Comparison of ENCODE assay signal across 40 cellular contexts in the genomic region with DNA sequence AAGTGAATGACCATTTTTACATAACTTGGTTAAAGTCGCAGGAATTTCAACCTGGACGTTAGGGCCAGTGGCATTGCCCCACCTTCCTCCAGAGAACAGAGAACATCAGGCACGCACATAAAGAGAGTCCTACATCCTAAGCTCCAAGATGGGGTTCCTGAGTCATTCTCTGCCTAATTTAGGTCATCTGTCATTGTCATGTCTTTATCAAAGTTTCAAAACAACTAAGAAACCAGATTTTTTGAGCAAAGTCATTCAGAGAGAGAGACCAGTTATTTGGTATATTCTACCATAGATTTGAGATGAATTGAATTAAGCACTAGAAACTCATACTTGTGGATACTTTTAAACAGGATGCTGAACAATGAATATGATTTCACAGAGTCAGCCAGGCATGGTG.
"Had no signal": no experiment of that assay in that cellular context is flagged by ENCODE, and none has a peak within 500 bp of the region (broad histone marks: within the 10 kb centered on the region; RNA-seq: fewer than 3 reads in every experiment).

No MANE protein-coding gene starts in this region.

- H3K36me3 ChIP-seq: adrenal gland, brain microvascular endothelial cell, breast epithelium had no signal

- H3K27ac ChIP-seq: adrenal gland, body of pancreas, brain microvascular endothelial cell, breast epithelium, VCaP had no signal

- H3K4me1 ChIP-seq: adrenal gland, body of pancreas, breast epithelium had no signal

- FAIRE-seq: astrocyte, TTC549 had no signal

- H3K27me3 ChIP-seq: adrenal gland, body of pancreas, brain microvascular endothelial cell, breast epithelium had no signal

- ATAC-seq: activated CD4-positive, alpha-beta T cell treated with anti-CD3 and anti-CD28 coated beads for 36 hours; activated CD4-positive, CD25-positive, alpha-beta regulatory T cell treated with anti-CD3 and anti-CD28 coated beads, Interleukin-2, amount 50 U/mL, for 24 hours; activated CD8-positive, alpha-beta memory T cell treated with anti-CD3 and anti-CD28 coated beads, Interleukin-2, amount 10 ng/mL, durations not matched to agents 7 days and 5 days; activated CD8-positive, alpha-beta T cell treated with anti-CD3 and anti-CD28 coated beads, Interleukin-2, amount 10 ng/mL, durations not matched to agents 7 days and 5 days; activated naive CD4-positive, alpha-beta T cell treated with anti-CD3 and anti-CD28 coated beads, Interleukin-2, amount 50 U/mL, for 72 hours; activated T-cell treated with anti-CD3 and anti-CD28 coated beads, Interleukin-2, amount 50 U/mL, for 72 hours; activated T-helper 17 cell treated with anti-CD3 and anti-CD28 coated beads, Interleukin-2, amount 50 U/mL, for 72 hours; body of pancreas had no signal

- H3K4me3 Mint-ChIP-seq: activated B cell treated with CpG ODN at 0.5 μM for 24 hours; activated CD4-positive, alpha-beta memory T cell treated with anti-CD3 and anti-CD28 coated beads, Interleukin-2, amount 10 ng/mL, durations not matched to agents 7 days and 5 days; activated CD4-positive, alpha-beta T cell treated with anti-CD3 and anti-CD28 coated beads for 36 hours; activated CD4-positive, alpha-beta T cell treated with anti-CD3 and anti-CD28 coated beads, Interleukin-2, amount 10 ng/mL, durations not matched to agents 7 days and 5 days; activated CD8-positive, alpha-beta memory T cell treated with anti-CD3 and anti-CD28 coated beads, Interleukin-2, amount 10 ng/mL, durations not matched to agents 7 days and 5 days; activated CD8-positive, alpha-beta T cell treated with anti-CD3 and anti-CD28 coated beads, Interleukin-2, amount 10 ng/mL, durations not matched to agents 7 days and 5 days; activated naive CD4-positive, alpha-beta T cell treated with anti-CD3 and anti-CD28 coated beads for 36 hours; activated naive CD8-positive, alpha-beta T cell treated with anti-CD3 and anti-CD28 coated beads for 36 hours; activated T-cell treated with anti-CD3 and anti-CD28 coated beads, Interleukin-2, amount 50 U/mL, for 24 hours; activated T-cell treated with anti-CD3 and anti-CD28 coated beads, Interleukin-2, amount 50 U/mL, for 72 hours; activated T-helper 1 cell treated with anti-CD3 and anti-CD28 coated beads, Interleukin-12 subunit alpha, Interleukin-12 subunit beta, Interleukin-2, Interleukin-4 antibody, amounts not matched to agents 30 ng/mL and 10 ng/mL and 1 ng/mL, durations not matched to agents 14 hours and 24 hours and 36 hours; activated T-helper 17 cell treated with anti-CD3 and anti-CD28 coated beads, Interleukin-2, amount 50 U/mL, for 72 hours; central memory CD8-positive, alpha-beta T cell; T-helper 1 cell treated with Interleukin-12 subunit alpha and Interleukin-12 subunit beta and Interleukin-4 antibody, amounts not matched to agents 30 μg/mL and 1 μg/mL, for 36 hours; T-helper 2 cell treated with Interferon-gamma antibody and Interleukin-4, amounts not matched to agents 5 μg/mL and 100 μg/mL, for 36 hours had no signal

- H3K27ac Mint-ChIP-seq: activated B cell treated with CpG ODN at 0.5 μM for 24 hours; activated CD4-positive, alpha-beta memory T cell treated with anti-CD3 and anti-CD28 coated beads, Interleukin-2, amount 10 ng/mL, durations not matched to agents 7 days and 5 days; activated CD4-positive, alpha-beta T cell treated with anti-CD3 and anti-CD28 coated beads for 36 hours; activated CD4-positive, alpha-beta T cell treated with anti-CD3 and anti-CD28 coated beads, Interleukin-2, amount 10 ng/mL, durations not matched to agents 7 days and 5 days; activated CD8-positive, alpha-beta memory T cell treated with anti-CD3 and anti-CD28 coated beads, Interleukin-2, amount 10 ng/mL, durations not matched to agents 7 days and 5 days; activated CD8-positive, alpha-beta T cell treated with anti-CD3 and anti-CD28 coated beads, Interleukin-2, amount 10 ng/mL, durations not matched to agents 7 days and 5 days; activated naive CD4-positive, alpha-beta T cell treated with anti-CD3 and anti-CD28 coated beads for 36 hours; activated naive CD4-positive, alpha-beta T cell treated with anti-CD3 and anti-CD28 coated beads, Interleukin-2, amount 50 U/mL, for 72 hours; activated naive CD8-positive, alpha-beta T cell treated with anti-CD3 and anti-CD28 coated beads for 36 hours; activated T-cell treated with anti-CD3 and anti-CD28 coated beads, Interleukin-2, amount 50 U/mL, for 24 hours; activated T-helper 1 cell treated with anti-CD3 and anti-CD28 coated beads, Interleukin-12 subunit alpha, Interleukin-12 subunit beta, Interleukin-2, Interleukin-4 antibody, amounts not matched to agents 30 ng/mL and 10 ng/mL and 1 ng/mL, durations not matched to agents 14 hours and 24 hours and 36 hours; activated T-helper 17 cell treated with anti-CD3 and anti-CD28 coated beads, Interleukin-2, amount 50 U/mL, for 72 hours; T-helper 1 cell treated with Interleukin-12 subunit alpha and Interleukin-12 subunit beta and Interleukin-4 antibody, amounts not matched to agents 30 μg/mL and 1 μg/mL, for 36 hours; T-helper 2 cell treated with Interferon-gamma antibody and Interleukin-4, amounts not matched to agents 5 μg/mL and 100 μg/mL, for 36 hours had no signal

- H3K9me3 Mint-ChIP-seq: central memory CD8-positive, alpha-beta T cell had no signal

- H3K36me3 Mint-ChIP-seq: activated CD8-positive, alpha-beta memory T cell treated with anti-CD3 and anti-CD28 coated beads, Interleukin-2, amount 10 ng/mL, durations not matched to agents 7 days and 5 days; activated naive CD8-positive, alpha-beta T cell treated with anti-CD3 and anti-CD28 coated beads for 36 hours had no signal

- H3K4me3 ChIP-seq: adrenal gland, body of pancreas, breast epithelium had no signal

- DNase-seq: activated B cell treated with CpG ODN at 0.5 μM for 24 hours; activated CD4-positive, alpha-beta memory T cell treated with anti-CD3 and anti-CD28 coated beads, Interleukin-2, amount 10 ng/mL, durations not matched to agents 7 days and 5 days; activated CD4-positive, alpha-beta T cell treated with anti-CD3 and anti-CD28 coated beads for 1 hour; activated CD4-positive, alpha-beta T cell treated with anti-CD3 and anti-CD28 coated beads for 36 hours; activated CD4-positive, alpha-beta T cell treated with anti-CD3 and anti-CD28 coated beads for 48 hours; activated CD4-positive, alpha-beta T cell treated with anti-CD3 and anti-CD28 coated beads, Interleukin-2, amount 10 ng/mL, durations not matched to agents 7 days and 5 days; activated CD4-positive, alpha-beta T cell treated with anti-CD3 and anti-CD28 coated beads, Interleukin-2, amount 50 U/mL, for 48 hours; activated CD8-positive, alpha-beta memory T cell treated with anti-CD3 and anti-CD28 coated beads for 24 hours; activated CD8-positive, alpha-beta memory T cell treated with anti-CD3 and anti-CD28 coated beads, Interleukin-2, amount 10 ng/mL, durations not matched to agents 7 days and 5 days; activated CD8-positive, alpha-beta memory T cell treated with anti-CD3 and anti-CD28 coated beads, Interleukin-2, amount 50 U/mL, for 48 hours; activated CD8-positive, alpha-beta T cell treated with anti-CD3 and anti-CD28 coated beads, Interleukin-2, amount 10 ng/mL, durations not matched to agents 7 days and 5 days; activated effector memory CD4-positive, alpha-beta T cell treated with anti-CD3 and anti-CD28 coated beads, Interleukin-2, amount 50 U/mL, for 16 hours; activated gamma-delta T cell treated with Interleukin-2 at 50 U/mL for 16 hours; activated naive CD4-positive, alpha-beta T cell; activated naive CD4-positive, alpha-beta T cell treated with anti-CD3 and anti-CD28 coated beads for 36 hours; activated naive CD4-positive, alpha-beta T cell treated with anti-CD3 and anti-CD28 coated beads, Interleukin-2, amount 50 U/mL, for 16 hours; activated naive CD8-positive, alpha-beta T cell treated with anti-CD3 and anti-CD28 coated beads for 36 hours; activated T-cell treated with anti-CD3 and anti-CD28 coated beads, Interleukin-2, amount 50 U/mL, for 24 hours; activated T-cell treated with anti-CD3 and anti-CD28 coated beads, Interleukin-2, amount 50 U/mL, for 72 hours; amniotic stem cell; aorta; body of pancreas; brain microvascular endothelial cell; caudate nucleus; cerebellar nuclear complex; T-helper 1 cell; T-helper 2 cell; T-helper 9 cell had no signal

- H3K27me3 Mint-ChIP-seq: activated B cell treated with CpG ODN at 0.5 μM for 24 hours; activated CD4-positive, alpha-beta memory T cell treated with anti-CD3 and anti-CD28 coated beads, Interleukin-2, amount 10 ng/mL, durations not matched to agents 7 days and 5 days; activated CD4-positive, alpha-beta T cell treated with anti-CD3 and anti-CD28 coated beads for 36 hours; activated CD4-positive, alpha-beta T cell treated with anti-CD3 and anti-CD28 coated beads, Interleukin-2, amount 10 ng/mL, durations not matched to agents 7 days and 5 days; activated CD8-positive, alpha-beta memory T cell treated with anti-CD3 and anti-CD28 coated beads, Interleukin-2, amount 10 ng/mL, durations not matched to agents 7 days and 5 days; activated naive CD8-positive, alpha-beta T cell treated with anti-CD3 and anti-CD28 coated beads for 36 hours; activated T-cell treated with anti-CD3 and anti-CD28 coated beads, Interleukin-2, amount 50 U/mL, for 24 hours; activated T-helper 17 cell treated with anti-CD3 and anti-CD28 coated beads, Interleukin-2, amount 50 U/mL, for 72 hours; central memory CD8-positive, alpha-beta T cell had no signal

- H3K4me1 Mint-ChIP-seq: activated B cell treated with CpG ODN at 0.5 μM for 24 hours; activated CD4-positive, alpha-beta memory T cell treated with anti-CD3 and anti-CD28 coated beads, Interleukin-2, amount 10 ng/mL, durations not matched to agents 7 days and 5 days; activated CD4-positive, alpha-beta T cell treated with anti-CD3 and anti-CD28 coated beads for 36 hours; activated CD4-positive, alpha-beta T cell treated with anti-CD3 and anti-CD28 coated beads, Interleukin-2, amount 10 ng/mL, durations not matched to agents 7 days and 5 days; activated CD8-positive, alpha-beta memory T cell treated with anti-CD3 and anti-CD28 coated beads, Interleukin-2, amount 10 ng/mL, durations not matched to agents 7 days and 5 days; activated naive CD8-positive, alpha-beta T cell treated with anti-CD3 and anti-CD28 coated beads for 36 hours; activated T-helper 17 cell treated with anti-CD3 and anti-CD28 coated beads, Interleukin-2, amount 50 U/mL, for 72 hours; central memory CD8-positive, alpha-beta T cell had no signal
